ENCODE assay signal across 37 cellular contexts in the genomic region with DNA sequence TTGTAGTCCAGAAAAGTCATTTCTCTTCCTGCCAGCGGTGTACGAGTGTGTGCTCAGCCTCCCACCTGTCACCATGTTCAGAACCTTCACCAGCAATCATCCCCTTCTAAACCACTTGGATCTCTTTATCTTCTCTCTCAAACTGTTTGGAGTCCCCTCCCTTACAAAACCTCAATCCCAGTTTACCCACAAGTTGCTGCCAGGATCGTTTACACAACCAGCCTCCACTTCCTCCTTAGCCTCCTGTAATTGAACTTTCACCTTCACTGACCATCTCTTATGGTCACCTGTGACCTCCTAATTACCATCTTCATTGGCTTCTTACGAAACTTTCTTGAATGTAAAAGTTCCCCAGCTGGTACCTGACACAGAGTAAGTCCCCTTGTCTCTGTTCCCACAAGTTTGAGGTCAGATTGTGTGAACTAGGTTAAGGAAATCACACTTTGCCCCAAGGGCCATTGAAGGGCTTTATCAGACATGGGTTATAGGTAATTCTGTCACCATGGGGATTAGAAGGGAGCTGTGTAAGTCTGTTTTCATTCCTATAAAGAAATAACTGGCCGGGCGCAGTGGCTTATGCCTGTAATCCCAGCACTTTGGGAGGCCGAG. TPM values are rescaled to one million over a fixed set of nuclear protein-coding genes. Genes with fewer than 3 reads are reported as not detected.
DNase-seq lines count a peak whose midpoint lies in the region; ATAC-seq and TF ChIP-seq lines count a peak whose summit lies in the region.
"Had no signal": no experiment of that assay in that cellular context is flagged by ENCODE, and none has a peak within 500 bp of the region (broad histone marks: within the 10 kb centered on the region; RNA-seq: fewer than 3 reads in every experiment).

No MANE protein-coding gene starts in this region.

- no peak for ATAC-seq in naive B cell (ENCODE audit: low read depth in 2 of 2)
- ATAC-seq: activated CD4-positive, CD25-positive, alpha-beta regulatory T cell treated with anti-CD3 and anti-CD28 coated beads, Interleukin-2, amount 50 U/mL, for 24 hours; left lung had no signal

- POLR2A ChIA-PET in CD8-positive, alpha-beta memory T cell (lab: Charles Lee), result interaction anchor here (1.0 kb wide), 1 partner anchor 17 kb away, joined by 3 read pairs; no protein-coding TSS in a partner anchor

- H3K9me3 ChIP-seq in CD8-positive, alpha-beta memory T cell (ENCODE audit: low read length), result no peaks in the 10 kb centered on the region
- H3K9me3 ChIP-seq in esophagus muscularis mucosa, result no peaks in the 10 kb centered on the region
- H3K9me3 ChIP-seq: BLaER1 treated with 17β-estradiol and CSF1 and Interleukin-3, amounts not matched to agents 10 nM and 100 nM; Caco-2; HAP-1; left lung; right atrium auricular region; stomach; tibial artery; vagina had no signal

- intact Hi-C loops in esophagus muscularis mucosa (cut with DNase I), result no loop called here

- H3K4me3 ChIP-seq in CD8-positive, alpha-beta memory T cell (ENCODE audit: low read length), result no peak overlapping the region
- no peak overlapping the region for H3K4me3 ChIP-seq in esophagus muscularis mucosa
- H3K4me3 ChIP-seq: BLaER1 treated with 17β-estradiol and CSF1 and Interleukin-3, amounts not matched to agents 10 nM and 100 nM; HAP-1; left lung; right atrium auricular region; stomach; tibial artery; vagina had no signal

- H3K27ac Mint-ChIP-seq in CD8-positive, alpha-beta memory T cell, result peak overlapping the region in 6 of 8 donors; percentile 19 to 90 (median 66)
- H3K27ac Mint-ChIP-seq in naive B cell, result peak overlapping the region in 4 of 6 donors; percentile 49 to 89 (median 82)
- H3K27ac Mint-ChIP-seq: activated CD4-positive, alpha-beta memory T cell treated with anti-CD3 and anti-CD28 coated beads, Interleukin-2, amount 10 ng/mL, durations not matched to agents 7 days and 5 days; memory B cell had no signal

- WGBS in esophagus muscularis mucosa, result 66% methylated on average over 7 of the region's 7 CpGs

- no peak for TF ChIP-seq CTCF in esophagus muscularis mucosa (IDR thresholded peaks at IDR 0.05)

- no peak for TF ChIP-seq EP300 in esophagus muscularis mucosa (IDR thresholded peaks at IDR 0.05)

- H3K9me3 Mint-ChIP-seq in CD8-positive, alpha-beta memory T cell, result no peaks in the 10 kb centered on the region
- no peaks in the 10 kb centered on the region for H3K9me3 Mint-ChIP-seq in naive B cell
- H3K9me3 Mint-ChIP-seq: activated CD4-positive, alpha-beta memory T cell treated with anti-CD3 and anti-CD28 coated beads, Interleukin-2, amount 10 ng/mL, durations not matched to agents 7 days and 5 days; memory B cell had no signal

- H3K4me1 Mint-ChIP-seq in CD8-positive, alpha-beta memory T cell, result peaks cover 20 to 27% (median 23%) of the 10 kb centered on the region in 3 donors
- peaks cover 27 to 35% (median 29%) of the 10 kb centered on the region in 3 donors for H3K4me1 Mint-ChIP-seq in naive B cell

- peaks cover 0 to 1% of the 10 kb centered on the region in 2 donors for H3K27me3 Mint-ChIP-seq in CD8-positive, alpha-beta memory T cell
- H3K27me3 Mint-ChIP-seq in naive B cell, result no peaks in the 10 kb centered on the region
- H3K27me3 Mint-ChIP-seq: activated CD4-positive, alpha-beta memory T cell treated with anti-CD3 and anti-CD28 coated beads, Interleukin-2, amount 10 ng/mL, durations not matched to agents 7 days and 5 days; memory B cell had no signal

- CTCF ChIA-PET in CD8-positive, alpha-beta memory T cell (lab: Charles Lee), result no interaction called here

- no peak overlapping the region for H3K27ac ChIP-seq in CD8-positive, alpha-beta memory T cell (ENCODE audit: low read depth, low read length)
- no peak overlapping the region for H3K27ac ChIP-seq in esophagus muscularis mucosa (replicated peaks in 1 of 4)
- H3K27ac ChIP-seq: BLaER1 treated with 17β-estradiol and CSF1 and Interleukin-3, amounts not matched to agents 10 nM and 100 nM; HL-60; left lung; right atrium auricular region; stomach; tibial artery; vagina had no signal

- peaks cover 15% of the 10 kb centered on the region for H3K4me1 ChIP-seq in CD8-positive, alpha-beta memory T cell (ENCODE audit: insufficient read depth, low read length)
- no peaks in the 10 kb centered on the region for H3K4me1 ChIP-seq in esophagus muscularis mucosa
- H3K4me1 ChIP-seq: Caco-2, HAP-1, left lung, right atrium auricular region, stomach, tibial artery, vagina had no signal

- H3K36me3 Mint-ChIP-seq in CD8-positive, alpha-beta memory T cell, result no peaks in the 10 kb centered on the region
- H3K36me3 Mint-ChIP-seq in naive B cell, result no peaks in the 10 kb centered on the region
- H3K36me3 Mint-ChIP-seq: memory B cell had no signal

- DNase-seq in AML-193 (lab: John Stamatoyannopoulos, UW), result peak; percentile 37 to 55
- peak in 2 of 5 donors; percentile 9 to 40 for DNase-seq in CD8-positive, alpha-beta memory T cell
- peak; percentile 37 for DNase-seq in SKM-1 treated with dmso at 0.1 percent for 144 hours (lab: John Stamatoyannopoulos, UW; ENCODE audit: unreplicated experiment)
- DNase-seq in naive B cell, result no peak
- no peak for DNase-seq in NAMALWA (ENCODE audit: low spot score)
- DNase-seq in activated effector memory CD4-positive, alpha-beta T cell treated with Interleukin-2 at 50 U/mL for 16 hours, result no peak
- DNase-seq in esophagus muscularis mucosa (ENCODE audit: extremely low spot score), result no peak
- DNase-seq: activated CD4-positive, alpha-beta memory T cell treated with anti-CD3 and anti-CD28 coated beads, Interleukin-2, amount 10 ng/mL, durations not matched to agents 7 days and 5 days; activated gamma-delta T cell treated with Interleukin-2 at 50 U/mL for 16 hours; Caco-2; caudate nucleus; cortex of kidney; DMS53; effector memory CD4-positive, alpha-beta T cell; erythroblast; glutamatergic neuron; islet precursor cell; Karpas-422; NCI-H1048; NCI-H1694 treated with DMSO at 0.1 percent for 48 hours; NCI-H2171; NCI-H510A; posterior cingulate gyrus; stimulated activated CD4-positive, alpha-beta T cell treated with anti-CD3 and anti-CD28 coated beads, Interleukin-1b, Interleukin-23, amount 100 ng/mL, for 48 hours; stomach; T-helper 1 cell; tibial artery had no signal

- no peak for TF ChIP-seq POLR2A in esophagus muscularis mucosa (IDR thresholded peaks at IDR 0.05; ENCODE audit: low read depth)

- no peaks in the 10 kb centered on the region for H3K27me3 ChIP-seq in CD8-positive, alpha-beta memory T cell (ENCODE audit: insufficient read depth, low read length, poor library complexity, severe bottlenecking)
- H3K27me3 ChIP-seq in esophagus muscularis mucosa, result no peaks in the 10 kb centered on the region
- H3K27me3 ChIP-seq: BLaER1 treated with 17β-estradiol and CSF1 and Interleukin-3, amounts not matched to agents 10 nM and 100 nM; left lung; right atrium auricular region; stomach; vagina had no signal

- H3K4me3 Mint-ChIP-seq in CD8-positive, alpha-beta memory T cell, result peak overlapping the region in 5 of 7 donors; percentile 1 to 82 (median 73)
- H3K4me3 Mint-ChIP-seq in naive B cell, result peak overlapping the region in 3 of 8 donors; percentile 2 to 51 (median 48)
- H3K4me3 Mint-ChIP-seq: activated CD4-positive, alpha-beta memory T cell treated with anti-CD3 and anti-CD28 coated beads, Interleukin-2, amount 10 ng/mL, durations not matched to agents 7 days and 5 days; memory B cell had no signal

- no peaks in the 10 kb centered on the region for H3K36me3 ChIP-seq in CD8-positive, alpha-beta memory T cell (ENCODE audit: insufficient read depth, low read length)
- no peaks in the 10 kb centered on the region for H3K36me3 ChIP-seq in esophagus muscularis mucosa
- H3K36me3 ChIP-seq: BLaER1 treated with 17β-estradiol and CSF1 and Interleukin-3, amounts not matched to agents 10 nM and 100 nM; HAP-1; left lung; right atrium auricular region; stomach; tibial artery; vagina had no signal

RNA-seq across cellular contexts. Expression of gene RNF44, which starts 20.0 kb away (rescaled TPM):
- total RNA-seq in CD8-positive, alpha-beta memory T cell, result 10 to 100 TPM; 54.6 to 56.8 TPM
- 4.3 TPM for polyA plus RNA-seq in CD8-positive, alpha-beta memory T cell
- polyA plus RNA-seq in naive B cell (ENCODE audit: low read depth in 6 of 6), result 1 to 10 TPM in 5 of 6 donors, under 1 TPM in 1; 0.38 to 6.1 (median 2.9) TPM
- total RNA-seq in esophagus muscularis mucosa, result 10 to 100 TPM; 11.3 to 22.2 (median 18.7) TPM

RNA-seq across cellular contexts. Expression of gene CDHR2, which starts 32.0 kb away (rescaled TPM):
- total RNA-seq in CD8-positive, alpha-beta memory T cell, result 1 to 10 TPM in 1 of 2 experiments, under 1 TPM in 1; 0.49 to 1.1 TPM
- not detected for polyA plus RNA-seq in CD8-positive, alpha-beta memory T cell
- polyA plus RNA-seq in naive B cell (ENCODE audit: low read depth in 6 of 6), result not detected
- total RNA-seq in esophagus muscularis mucosa, result under 1 TPM in 1 of 4 donors, not detected in 3; 0.92 TPM
- total RNA-seq: fibroblast of villous mesenchyme, SK-MEL-5, vagina had no signal

Comparison
In these comparisons a context has a peak if more than half of its experiments do, and no peak if none do; other contexts are left out.
1. DNase-seq: peak in AML-193 (2 of 2) and SKM-1 treated with dmso at 0.1 percent for 144 hours (single experiment); none in naive B cell (single experiment), NAMALWA (single experiment), activated effector memory CD4-positive, alpha-beta T cell treated with Interleukin-2 at 50 U/mL for 16 hours (single experiment) and esophagus muscularis mucosa (single experiment).